In genomic region chr9:133792721-133793470, GRCh38 we compare ENCODE assay signal across 8 cellular contexts. TPM values are rescaled to one million over a fixed set of nuclear protein-coding genes. Genes with fewer than 3 reads are reported as not detected.
A peak's percentile ranks its signal among the peaks of the same experiment; 100 is the strongest.
DNase-seq lines count a peak whose midpoint lies in the region; ATAC-seq, FAIRE-seq and TF ChIP-seq lines count a peak whose summit lies in the region.

No MANE protein-coding gene starts in this region.

- no peak overlapping the region for H3K9ac ChIP-seq in colonic mucosa (ENCODE audit: low read depth in 2 of 2, low read length in 2 of 2)
- no peak overlapping the region for H3K9ac ChIP-seq in HepG2 (ENCODE audit: insufficient read depth, low read depth, low read length)

- POLR2A ChIA-PET in activated CD4-positive, alpha-beta T cell treated with anti-CD3 and anti-CD28 coated beads for 36 hours (lab: Charles Lee): no interaction called here
- POLR2A ChIA-PET in HepG2 (lab: Yijun Ruan, JAX): no interaction called here

- no peaks in the 10 kb centered on the region for H3K9me3 Mint-ChIP-seq in activated CD4-positive, alpha-beta T cell treated with anti-CD3 and anti-CD28 coated beads for 36 hours (ENCODE audit: low read depth)

- TF ChIP-seq RAD21 in HepG2 (CRISPR knock-in tag; IDR thresholded peaks at IDR 0.05): peak; percentile 88

- no peaks in the 10 kb centered on the region for H3K9me3 ChIP-seq in colonic mucosa
- no peaks in the 10 kb centered on the region for H3K9me3 ChIP-seq in HepG2 (ENCODE audit: low read length)

- H3K4me2 ChIP-seq in HepG2 (ENCODE audit: low read depth, low read length): no peak overlapping the region

- no peaks in the 10 kb centered on the region for H3K79me2 ChIP-seq in HepG2 (ENCODE audit: insufficient read depth, low read length)

- peak; percentile 96 for TF ChIP-seq CTCF in colonic mucosa (IDR thresholded peaks at IDR 0.05)
- peak; percentile 90 for TF ChIP-seq CTCF in HepG2 (CRISPR knock-in tag; IDR thresholded peaks at IDR 0.05)

- in situ Hi-C loops in HepG2 (cut with HindIII; ENCODE audit: extremely low pct_ligation_motif_present, low pct_unique_long_range_greater_than_20kb): no loop called here

- no peak overlapping the region for H3K27ac ChIP-seq in colonic mucosa
- no peak overlapping the region for H3K27ac ChIP-seq in HepG2 (ENCODE audit: extremely low read length, insufficient read depth, low read length)

- peaks cover 22% of the 10 kb centered on the region for H3K4me1 ChIP-seq in colonic mucosa
- H3K4me1 ChIP-seq in HepG2 (ENCODE audit: insufficient read depth, low read length): peaks cover 35% of the 10 kb centered on the region

- no peak overlapping the region for H3K27ac Mint-ChIP-seq in activated CD4-positive, alpha-beta T cell treated with anti-CD3 and anti-CD28 coated beads for 36 hours

- H3K27me3 ChIP-seq in colonic mucosa (no peaks in the 10 kb centered on the region), HepG2 (ENCODE audit: control insufficient read depth in 1 of 2, insufficient read depth in 2 of 2, low read length in 2 of 2) (no peaks in the 10 kb centered on the region)

- WGBS in HepG2 (ENCODE audit: low lambda C conversion rate): 69% methylated on average over 11 of the region's 22 CpGs

- peak; percentile 61 for ATAC-seq in GM19397 (IDR thresholded peaks at IDR 0.05; ENCODE audit: unreplicated experiment)
- ATAC-seq in activated CD4-positive, alpha-beta T cell treated with anti-CD3 and anti-CD28 coated beads for 36 hours: peak; percentile 75
- ATAC-seq in HepG2: peak; percentile 53

- no peak for TF ChIP-seq POLR2A in HepG2 (IDR thresholded peaks at IDR 0.05; ENCODE audit: insufficient read depth in 1 of 2, low read depth in 2 of 2, low read length in 2 of 2)

- no peaks in the 10 kb centered on the region for H3K36me3 ChIP-seq in colonic mucosa
- H3K36me3 ChIP-seq in HepG2 (replicated peaks in 1 of 2; ENCODE audit: control insufficient read depth in 1 of 2, insufficient read depth in 2 of 2, low read length in 2 of 2): peaks cover 18 to 70% of the 10 kb centered on the region in 2 experiments

- FAIRE-seq in HepG2 (lab: Jason Lieb, UNC): no peak

- peak; percentile 80 for DNase-seq in CMK (ENCODE audit: low read depth)
- DNase-seq in LoVo (ENCODE audit: low spot score): peak; percentile 11
- DNase-seq in activated CD4-positive, alpha-beta T cell treated with anti-CD3 and anti-CD28 coated beads for 36 hours: peak; percentile 70
- peak; percentile 72 for DNase-seq in colonic mucosa
- DNase-seq in HepG2 (ENCODE audit: low spot score): peak; percentile 27
- peak; percentile 36 for DNase-seq in stimulated activated CD4-positive, alpha-beta T cell treated with anti-CD3 and anti-CD28 coated beads, Interleukin-4, amount 100 ng/mL, for 48 hours (ENCODE audit: low read depth in 2 of 2)
- no peak for DNase-seq in DMS153 treated with DMSO at 0.1 percent for 48 hours (lab: John Stamatoyannopoulos, UW; ENCODE audit: unreplicated experiment)

- peaks cover 1% of the 10 kb centered on the region for H3K36me3 Mint-ChIP-seq in activated CD4-positive, alpha-beta T cell treated with anti-CD3 and anti-CD28 coated beads for 36 hours (ENCODE audit: low read depth)

- no TSS peak for BruUV-seq in HepG2 (replicated peaks; lab: Mats Ljungman, UMichigan)

- 0 out of 2 replicates have a peak, but pooled peaks cover 4% of the 10 kb centered on the region for H4K20me1 ChIP-seq in HepG2 (ENCODE audit: insufficient read depth, low read length)

- H3K27me3 Mint-ChIP-seq in activated CD4-positive, alpha-beta T cell treated with anti-CD3 and anti-CD28 coated beads for 36 hours: peaks cover 1% of the 10 kb centered on the region

- CTCF ChIA-PET in activated CD4-positive, alpha-beta T cell treated with anti-CD3 and anti-CD28 coated beads for 36 hours (lab: Charles Lee): interaction anchor here (0.5 to 6.4 kb wide), 6 partner anchors 10 to 205 kb away, joined by 3 to 29 read pairs (median 3); no protein-coding TSS in a partner anchor
- CTCF ChIA-PET in HepG2 (lab: Yijun Ruan, JAX; ENCODE audit: low intra/inter-chr PET ratio, low total read pairs): interaction anchor here (2.9 kb wide), 1 partner anchor 202 kb away, joined by 40 read pairs; no protein-coding TSS in a partner anchor

- no peak overlapping the region for H3K4me3 Mint-ChIP-seq in activated CD4-positive, alpha-beta T cell treated with anti-CD3 and anti-CD28 coated beads for 36 hours

- peaks cover 3% of the 10 kb centered on the region for H3K4me1 Mint-ChIP-seq in activated CD4-positive, alpha-beta T cell treated with anti-CD3 and anti-CD28 coated beads for 36 hours

- TF ChIP-seq EP300 in HepG2 (IDR thresholded peaks at IDR 0.05; ENCODE audit: low read depth in 2 of 2, low read length in 2 of 2) (no peak), HepG2 (CRISPR knock-in tag; IDR thresholded peaks at IDR 0.05; ENCODE audit: borderline replicate concordance) (no peak)

- no peak overlapping the region for H3K4me3 ChIP-seq in colonic mucosa
- no peak overlapping the region for H3K4me3 ChIP-seq in HepG2 (replicated peaks in 1 of 3; ENCODE audit: insufficient read depth in 1 of 3, low read depth in 2 of 3, low read length in 3 of 3)

- intact Hi-C loops in activated CD4-positive, alpha-beta T cell treated with anti-CD3 and anti-CD28 coated beads for 36 hours (cut with DNase I, micrococcal nuclease): loop anchor here (1.0 kb wide), 3 partner anchors 201 to 306 kb away; partner anchors contain the start of gene BRD3OS (in 1 of the 2)
- intact Hi-C loops in colonic mucosa (cut with DNase I) (loop anchor here (2.0 kb wide), 1 partner anchor 202 kb away; no protein-coding TSS in a partner anchor), HepG2 (cut with micrococcal nuclease; ENCODE audit: unreplicated experiment) (no loop called here)

- no peak overlapping the region for H2AFZ ChIP-seq in HepG2 (ENCODE audit: low read length)

TF ChIP-seq in HepG2, 621 proteins besides CTCF, POLR2A, EP300 and RAD21 (continues in another document):
- no peak for TF ChIP-seq ZNF121 (CRISPR knock-in tag; IDR thresholded peaks at IDR 0.05)
- TF ChIP-seq ARID4A (CRISPR knock-in tag; IDR thresholded peaks at IDR 0.05; ENCODE audit: borderline replicate concordance): peak; percentile 50; the same call in 1 of the 2 replicates

RNA-seq across cellular contexts. Expression of gene SARDH, which starts 54.7 kb away (rescaled TPM):
- total RNA-seq in activated CD4-positive, alpha-beta T cell treated with anti-CD3 and anti-CD28 coated beads for 36 hours: 1 to 10 TPM; 7.8 to 8.2 TPM
- total RNA-seq in colonic mucosa (1 to 10 TPM in 1 of 2 donors, under 1 TPM in 1; 0.66 to 1.3 TPM), HepG2 (2016; rRNA removed; fragmentation: Illumina TruSeq; extraction: Trizol) (32.5 and 34.9 TPM in 2 replicates)
- 5.5 and 6.4 TPM in 2 replicates for total RNA-seq in HepG2 (2016; cell fraction: cytosol; rRNA removed; fragmentation: Illumina TruSeq; extraction: Trizol; ENCODE audit: low read depth)
- 25.6 and 34.1 TPM in 2 replicates for total RNA-seq in HepG2 (2016; cell fraction: insoluble cytoplasmic fraction; rRNA removed; fragmentation: Illumina TruSeq; extraction: Trizol)
- total RNA-seq in HepG2 (2016; cell fraction: membrane; rRNA removed; fragmentation: Illumina TruSeq; extraction: Trizol): 13.0 TPM in 2 replicates
- 26.8 and 31.9 TPM in 2 replicates for total RNA-seq in HepG2 (2016; cell fraction: nucleus; rRNA removed; fragmentation: Illumina TruSeq; extraction: Trizol)
- 11.6 and 15.6 TPM in 2 replicates for polyA plus RNA-seq in HepG2 (2011; rRNA removed)
- polyA plus RNA-seq in HepG2 (2011; cell fraction: cytosol; rRNA removed): 6.1 and 10.1 TPM in 2 replicates
- polyA plus RNA-seq in HepG2 (2011; cell fraction: nucleus; rRNA removed): 107 and 130 TPM in 2 replicates
- polyA plus RNA-seq in HepG2 (2012): 20.2 and 23.9 TPM in 2 replicates
- 4.0 and 4.1 TPM in 2 replicates for polyA plus RNA-seq in HepG2 (2016; cell fraction: cytosol; fragmentation: Illumina TruSeq; extraction: Trizol; ENCODE audit: low read depth)
- 23.4 and 31.6 TPM in 2 replicates for polyA plus RNA-seq in HepG2 (2016; cell fraction: insoluble cytoplasmic fraction; fragmentation: Illumina TruSeq; extraction: Trizol; ENCODE audit: low read depth)
- 7.8 and 8.3 TPM in 2 replicates for polyA plus RNA-seq in HepG2 (2016; cell fraction: membrane; fragmentation: Illumina TruSeq; extraction: Trizol; ENCODE audit: low read depth)
- 46.0 and 50.9 TPM in 2 replicates for polyA plus RNA-seq in HepG2 (2016; cell fraction: nucleus; fragmentation: Illumina TruSeq; extraction: Trizol; ENCODE audit: insufficient read depth, low read depth)
- polyA minus RNA-seq in HepG2 (2011; rRNA and poly(A)+ RNA removed; ENCODE audit: low replicate concordance): 55.5 TPM in 1 of 2 replicates, not detected in the other
- 17.1 and 19.0 TPM in 2 replicates for polyA minus RNA-seq in HepG2 (2011; cell fraction: cytosol; rRNA and poly(A)+ RNA removed)
- 35.9 and 37.7 TPM in 2 replicates for polyA minus RNA-seq in HepG2 (2011; cell fraction: nucleus; rRNA and poly(A)+ RNA removed)
